ENCODE assay signal across 19 cellular contexts in the genomic region with DNA sequence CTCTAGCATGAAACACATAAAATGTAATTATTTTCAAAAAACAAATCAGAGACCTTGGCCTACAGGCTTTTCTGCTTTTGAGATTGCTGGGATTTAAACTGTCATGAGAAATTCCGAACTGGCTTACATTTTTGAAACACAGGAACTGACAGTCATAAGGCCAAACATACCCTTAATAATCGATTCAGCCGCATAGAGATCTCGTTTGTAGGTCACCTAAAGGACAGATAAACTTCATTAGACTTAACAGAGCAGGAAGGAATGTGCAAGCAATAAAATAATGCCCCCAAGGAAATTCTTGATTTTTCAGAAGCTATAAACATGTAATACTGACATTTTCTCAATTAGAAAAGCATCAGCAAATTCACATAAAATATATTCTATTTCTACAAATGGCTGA.
DNase-seq lines count a peak whose midpoint lies in the region; ATAC-seq, FAIRE-seq and TF ChIP-seq lines count a peak whose summit lies in the region.
"Had no signal": no experiment of that assay in that cellular context is flagged by ENCODE, and none has a peak within 500 bp of the region (broad histone marks: within the 10 kb centered on the region; RNA-seq: fewer than 3 reads in every experiment).

No MANE protein-coding gene starts in this region.

- H3K9me3 ChIP-seq in SK-N-MC (ENCODE audit: low read depth, low read length), result no peaks in the 10 kb centered on the region
- H3K9me3 ChIP-seq: BE2C had no signal

- no peak for ATAC-seq in GM18511 (IDR thresholded peaks at IDR 0.05; ENCODE audit: unreplicated experiment)
- ATAC-seq: GM23338, HCT116 had no signal

- TF ChIP-seq POLR2A in H54 (IDR thresholded peaks at IDR 0.05; ENCODE audit: low read depth, low read length), result no peak

- H3K27me3 Mint-ChIP-seq in mesothelial cell of epicardium (ENCODE audit: low read depth) (no peaks in the 10 kb centered on the region), chondrocyte (ENCODE audit: low read depth) (no peaks in the 10 kb centered on the region)
- H3K27me3 Mint-ChIP-seq: CD4-positive, CD25-positive, alpha-beta regulatory T cell had no signal

- no peak for DNase-seq in H54 (ENCODE audit: insufficient read length, low spot score)
- peak; percentile 60 for DNase-seq in SK-N-MC (ENCODE audit: low read depth, low spot score)
- no peak for DNase-seq in mesothelial cell of epicardium (ENCODE audit: low spot score in 2 of 2, unreplicated experiment in 2 of 2)
- no peak for DNase-seq in coronary artery (ENCODE audit: low spot score)
- DNase-seq in activated effector memory CD4-positive, alpha-beta T cell treated with anti-CD3 and anti-CD28 coated beads, Interleukin-2, amount 50 U/mL, for 16 hours, result no peak
- no peak for DNase-seq in chondrocyte (ENCODE audit: low spot score)
- DNase-seq: BE2C; C1 segment of cervical spinal cord; CD4-positive, CD25-positive, alpha-beta regulatory T cell; CD8-positive, alpha-beta memory T cell; COR-L47; H7; HFFc6 had no signal

- H3K36me3 Mint-ChIP-seq in mesothelial cell of epicardium, result peaks cover 2% of the 10 kb centered on the region
- H3K36me3 Mint-ChIP-seq in chondrocyte (ENCODE audit: low read depth), result no peaks in the 10 kb centered on the region
- H3K36me3 Mint-ChIP-seq: CD4-positive, CD25-positive, alpha-beta regulatory T cell had no signal

- FAIRE-seq in H54 (lab: Jason Lieb, UNC), result peak; percentile 72
- FAIRE-seq: D721Med, GM12892, GM18507 had no signal

- H3K27ac ChIP-seq in SK-N-MC (peak overlapping the region; percentile 43; the same call in 1 of the 2 replicates), coronary artery (no peak overlapping the region)

- TF ChIP-seq CTCF in mesothelial cell of epicardium (IDR thresholded peaks at IDR 0.05; ENCODE audit: unreplicated experiment), result no peak
- no peak for TF ChIP-seq CTCF in coronary artery (IDR thresholded peaks at IDR 0.05)
- TF ChIP-seq CTCF in chondrocyte (IDR thresholded peaks at IDR 0.05), result no peak

- H3K4me3 ChIP-seq in SK-N-MC (peak overlapping the region; percentile 41), coronary artery (no peak overlapping the region)
- H3K4me3 ChIP-seq: GM23338 had no signal

- no peak overlapping the region for H3K9ac ChIP-seq in SK-N-MC (ENCODE audit: insufficient read length)

- H3K27ac Mint-ChIP-seq in mesothelial cell of epicardium (peak overlapping the region; percentile 90), chondrocyte (ENCODE audit: unreplicated experiment) (no peak overlapping the region)
- H3K27ac Mint-ChIP-seq: CD4-positive, CD25-positive, alpha-beta regulatory T cell; CD8-positive, alpha-beta memory T cell; GM23338; HFFc6 had no signal

- H3K4me3 Mint-ChIP-seq in mesothelial cell of epicardium, result no peak overlapping the region
- H3K4me3 Mint-ChIP-seq in chondrocyte (ENCODE audit: unreplicated experiment), result no peak overlapping the region
- H3K4me3 Mint-ChIP-seq: CD4-positive, CD25-positive, alpha-beta regulatory T cell; CD8-positive, alpha-beta memory T cell; GM23338; HFFc6 had no signal

- H3K36me3 ChIP-seq in SK-N-MC (ENCODE audit: insufficient read depth, low read length), result no peaks in the 10 kb centered on the region
- H3K36me3 ChIP-seq: BE2C had no signal

- no peaks in the 10 kb centered on the region for H3K9me3 Mint-ChIP-seq in mesothelial cell of epicardium
- no peaks in the 10 kb centered on the region for H3K9me3 Mint-ChIP-seq in chondrocyte (ENCODE audit: low read depth)
- H3K9me3 Mint-ChIP-seq: GM23338, HFFc6 had no signal

- H3K4me1 Mint-ChIP-seq in mesothelial cell of epicardium, result peaks cover 34% of the 10 kb centered on the region
- H3K4me1 Mint-ChIP-seq in chondrocyte (ENCODE audit: low read depth), result no peaks in the 10 kb centered on the region
- H3K4me1 Mint-ChIP-seq: CD4-positive, CD25-positive, alpha-beta regulatory T cell; CD8-positive, alpha-beta memory T cell; GM23338 had no signal
